In genomic region chr19:13151605-13152355, GRCh38 we compare ENCODE assay signal across 1 cellular context.
TF ChIP-seq lines count a peak whose summit lies in the region.

No MANE protein-coding gene starts in this region.

TF ChIP-seq in A549, 52 proteins besides CTCF, POLR2A, EP300 and RAD21 (continued from another document):
- TF ChIP-seq BCL3 (IDR thresholded peaks at IDR 0.05) (0 out of 3 replicates have a peak, but pooled peaks have one; percentile 50), TP53 (CRISPR knock-in tag; IDR thresholded peaks at IDR 0.05) (no peak; the same call in 1 of the 2 replicates), ZNF302 (CRISPR knock-in tag; IDR thresholded peaks at IDR 0.05) (no peak), PBX3 (IDR thresholded peaks at IDR 0.05) (peak; percentile 22; the same call in 1 of the 2 replicates), HMGXB4 (CRISPR knock-in tag; IDR thresholded peaks at IDR 0.05; ENCODE audit: borderline replicate concordance) (no peak), CHD4 (IDR thresholded peaks at IDR 0.05; ENCODE audit: borderline replicate concordance) (no peak), ESRRA (IDR thresholded peaks at IDR 0.05; ENCODE audit: borderline replicate concordance, low read length) (no peak), USF2 (IDR thresholded peaks at IDR 0.05) (no peak; the same call in 1 of the 2 replicates), RARB (CRISPR knock-in tag; IDR thresholded peaks at IDR 0.05) (no peak), HOXA7 (CRISPR knock-in tag; IDR thresholded peaks at IDR 0.05) (peak; percentile 57; the same call in 1 of the 2 replicates), ATOH8 (CRISPR knock-in tag; IDR thresholded peaks at IDR 0.05; ENCODE audit: low read depth) (no peak), E2F6 (IDR thresholded peaks at IDR 0.05; ENCODE audit: borderline replicate concordance, low read depth) (peak; percentile 70; the same call in 1 of the 2 replicates), GATA3 (IDR thresholded peaks at IDR 0.05; ENCODE audit: borderline replicate concordance) (peak; percentile 45; the same call in 1 of the 2 replicates), CEBPB (IDR thresholded peaks at IDR 0.05) (no peak), HEYL (CRISPR knock-in tag; IDR thresholded peaks at IDR 0.05) (no peak), CBX8 (IDR thresholded peaks at IDR 0.05) (no peak), RFX5 (IDR thresholded peaks at IDR 0.05) (no peak), NPAS2 (CRISPR knock-in tag; IDR thresholded peaks at IDR 0.05; ENCODE audit: borderline replicate concordance) (no peak), KDM1A (IDR thresholded peaks at IDR 0.05; ENCODE audit: low read depth) (no peak), MAFK (IDR thresholded peaks at IDR 0.05; ENCODE audit: partially characterized antibody) (no peak), ZFP36 (IDR thresholded peaks at IDR 0.05; ENCODE audit: borderline replicate concordance, partially characterized antibody) (peak; percentile 17), TFCP2L1 (CRISPR knock-in tag; IDR thresholded peaks at IDR 0.05) (no peak), CHD2 (IDR thresholded peaks at IDR 0.05; ENCODE audit: low read length, partially characterized antibody) (no peak), RCOR1 (IDR thresholded peaks at IDR 0.05; ENCODE audit: low read depth, low read length) (no peak), NR3C1 (IDR thresholded peaks at IDR 0.05) (no peak), MYC (IDR thresholded peaks at IDR 0.05; ENCODE audit: borderline replicate concordance, low read length) (no peak; the same call in 1 of the 2 replicates), EHF (CRISPR knock-in tag; IDR thresholded peaks at IDR 0.05) (no peak), HOXB5 (CRISPR knock-in tag; IDR thresholded peaks at IDR 0.05) (no peak), RNF2 (IDR thresholded peaks at IDR 0.05; ENCODE audit: borderline replicate concordance, low read depth) (no peak)
TF ChIP-seq in A549: peak in this region for 11.
